ENCODE assay signal across 26 cellular contexts in the genomic region with DNA sequence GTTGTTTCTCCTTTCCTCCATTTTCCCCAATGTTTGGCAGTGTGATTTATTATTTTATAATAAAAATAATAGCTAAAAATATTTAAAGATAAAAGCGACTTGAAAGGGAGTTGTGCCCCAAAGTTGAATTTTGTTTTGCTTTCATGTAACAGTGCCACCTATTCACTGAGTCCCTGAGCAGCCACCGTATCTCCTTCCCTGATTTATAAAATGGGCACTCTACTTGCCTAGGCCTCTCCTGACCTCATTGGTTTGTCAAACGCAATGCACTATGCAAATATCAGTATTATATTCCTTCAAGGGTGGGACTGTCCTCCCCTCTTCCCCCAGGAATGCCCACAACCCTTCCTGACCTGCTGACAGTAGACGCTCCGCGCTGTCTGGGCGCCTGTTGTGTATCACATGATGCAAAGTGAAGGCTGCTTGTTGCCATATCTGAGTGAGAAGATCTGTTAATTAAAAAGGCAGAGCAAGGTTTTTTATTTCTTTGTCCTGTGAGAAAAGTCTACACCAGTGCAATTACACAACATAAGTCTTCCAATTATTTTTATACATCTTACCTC.
"Had no signal": no experiment of that assay in that cellular context is flagged by ENCODE, and none has a peak within 500 bp of the region (broad histone marks: within the 10 kb centered on the region; RNA-seq: fewer than 3 reads in every experiment).

No MANE protein-coding gene starts in this region.

- H3K4me3 ChIP-seq: K562, SJSA1 had no signal

- H3K9me3 ChIP-seq: SJSA1, SK-N-SH had no signal

- H3K27ac ChIP-seq: KMS-11, SJSA1 had no signal

- ATAC-seq: HepG2, K562 had no signal

- H3K27me3 ChIP-seq: SJSA1 had no signal

- H3K4me1 ChIP-seq: SJSA1 had no signal

- DNase-seq: IMR-90; Kasumi-1; MM.1S; NCI-H1092 treated with DMSO at 0.1 percent for 48 hours; NCI-H1436; NCI-H187; NCI-H2029; NCI-H2081 treated with DMSO at 0.1 percent for 48 hours; NCI-H2171; NCI-H226; NCI-H446; NCI-H510A; NCI-H524 treated with DMSO at 0.1 percent for 48 hours; NCI-H69; NCI-H774; NK-92 treated with Interleukin-12 subunit alpha and Interleukin-12 subunit beta, amount 100 ng/mL, for 24 hours; OCI-M1; Right ventricle myocardium superior; RPMI8226; SIG-M5; SK-N-SH; SW 1271 had no signal

- H3K36me3 ChIP-seq: SJSA1 had no signal
